Comparison of ENCODE assay signal across 26 cellular contexts in genomic region chr2:178238144-178238521, GRCh38. TPM values are rescaled to one million over a fixed set of nuclear protein-coding genes. Genes with fewer than 3 reads are reported as not detected.
DNase-seq lines count a peak whose midpoint lies in the region; ATAC-seq, FAIRE-seq and TF ChIP-seq lines count a peak whose summit lies in the region.
"Had no signal": no experiment of that assay in that cellular context is flagged by ENCODE, and none has a peak within 500 bp of the region (broad histone marks: within the 10 kb centered on the region; RNA-seq: fewer than 3 reads in every experiment).

No MANE protein-coding gene starts in this region.

- ATAC-seq in A549 (peak; percentile 49 to 69; a peak in 3 of 6 replicates), GM21381 (IDR thresholded peaks at IDR 0.05; ENCODE audit: unreplicated experiment) (no peak), pancreas (no peak), HG03025 (IDR thresholded peaks at IDR 0.05; ENCODE audit: low FRiP score, unreplicated experiment) (no peak)
- no peak for ATAC-seq in CD8-positive, alpha-beta T cell
- ATAC-seq: stimulated activated effector memory CD8-positive, alpha-beta T cell treated with anti-CD3 and anti-CD28 coated beads, Interleukin-12 subunit alpha, Interleukin-12 subunit beta, amount 100 ng/mL, for 72 hours had no signal

- H3K9me3 Mint-ChIP-seq in CD8-positive, alpha-beta T cell, result no peaks in the 10 kb centered on the region
- H3K9me3 Mint-ChIP-seq: brain; nephron progenitor cell; stimulated activated effector memory CD8-positive, alpha-beta T cell treated with anti-CD3 and anti-CD28 coated beads, Interleukin-12 subunit alpha, Interleukin-12 subunit beta, amount 100 ng/mL, for 72 hours had no signal

- no peaks in the 10 kb centered on the region for H3K27me3 ChIP-seq in pancreas
- H3K27me3 ChIP-seq in CD8-positive, alpha-beta T cell (ENCODE audit: insufficient read depth, low read length), result no peaks in the 10 kb centered on the region
- H3K27me3 ChIP-seq: dorsolateral prefrontal cortex, esophagus squamous epithelium had no signal

- no peak for TF ChIP-seq CTCF in A549 (IDR thresholded peaks at IDR 0.05)
- TF ChIP-seq CTCF in fibroblast of pulmonary artery (IDR thresholded peaks at IDR 0.05; ENCODE audit: low read length, missing control alignments), result no peak
- no peak for TF ChIP-seq CTCF in pancreas (IDR thresholded peaks at IDR 0.05)
- no peak for TF ChIP-seq CTCF in CD8-positive, alpha-beta T cell (IDR thresholded peaks at IDR 0.05)

- 34% methylated on average over 4 of the region's 4 CpGs for WGBS in A549 (ENCODE audit: missing lambda C conversion rate)
- 81 to 96% methylated on average over 4 of the region's 4 CpGs for whole genome bisulfite sequencing in pancreas, 2 donors

- H3K36me3 Mint-ChIP-seq in CD8-positive, alpha-beta T cell, result no peaks in the 10 kb centered on the region
- H3K36me3 Mint-ChIP-seq: activated naive CD8-positive, alpha-beta T cell; stimulated activated effector memory CD8-positive, alpha-beta T cell treated with anti-CD3 and anti-CD28 coated beads, Interleukin-12 subunit alpha, Interleukin-12 subunit beta, amount 100 ng/mL, for 72 hours had no signal

- POLR2A ChIA-PET in A549 (lab: Yijun Ruan, JAX), result no interaction called here
- POLR2A ChIA-PET in CD8-positive, alpha-beta T cell (lab: Charles Lee), result no interaction called here

- DNase-seq in A549 (ENCODE audit: low read depth in 1 of 2, low spot score in 1 of 2) (peak in 1 of 2 experiments; percentile 20), M059J (ENCODE audit: low read depth) (peak; percentile 31), amniotic epithelial cell (ENCODE audit: low read depth) (peak; percentile 70), fibroblast of pulmonary artery (ENCODE audit: low read depth) (peak; percentile 46), pancreas (no peak)
- DNase-seq in CD8-positive, alpha-beta T cell, result no peak
- DNase-seq: activated CD4-positive, CD25-positive, alpha-beta regulatory T cell; activated T-cell treated with anti-CD3 and anti-CD28 coated beads, Interleukin-2, amount 50 U/mL, for 48 hours; C1 segment of cervical spinal cord; DMS 273 treated with DMSO at 0.1 percent for 48 hours; dorsolateral prefrontal cortex; esophagus squamous epithelium; hippocampal formation; kidney glomerular epithelial cell; MM.1S; NCI-H1694 treated with DMSO at 0.1 percent for 48 hours; NCI-H2227 treated with DMSO at 0.1 percent for 48 hours; nephron progenitor cell; SHP77 treated with DMSO at 0.1 percent for 48 hours had no signal

- H3K27ac ChIP-seq in A549, result peak overlapping the region in 1 of 2 experiments; percentile 40; a peak in 2 of 6 replicates
- H3K27ac ChIP-seq in pancreas, result no peak overlapping the region
- no peak overlapping the region for H3K27ac ChIP-seq in CD8-positive, alpha-beta T cell (ENCODE audit: low read depth, low read length)
- H3K27ac ChIP-seq: dorsolateral prefrontal cortex, esophagus squamous epithelium, thoracic aorta had no signal

- TF ChIP-seq POLR2A in A549 (IDR thresholded peaks at IDR 0.05; ENCODE audit: low read length), result no peak

- FAIRE-seq in A549 (lab: Jason Lieb, UNC), result no peak
- no peak for FAIRE-seq in pancreas (lab: Jason Lieb, UNC)
- FAIRE-seq: A204.1 had no signal

- no peak overlapping the region for H3K27ac Mint-ChIP-seq in CD8-positive, alpha-beta T cell
- H3K27ac Mint-ChIP-seq: activated naive CD8-positive, alpha-beta T cell; brain; nephron progenitor cell; stimulated activated effector memory CD8-positive, alpha-beta T cell treated with anti-CD3 and anti-CD28 coated beads, Interleukin-12 subunit alpha, Interleukin-12 subunit beta, amount 100 ng/mL, for 72 hours had no signal

- H3K4me2 ChIP-seq in A549, result peak overlapping the region; percentile 32

- H3K4me1 Mint-ChIP-seq in CD8-positive, alpha-beta T cell (ENCODE audit: low read depth), result no peaks in the 10 kb centered on the region
- H3K4me1 Mint-ChIP-seq: stimulated activated effector memory CD8-positive, alpha-beta T cell treated with anti-CD3 and anti-CD28 coated beads, Interleukin-12 subunit alpha, Interleukin-12 subunit beta, amount 100 ng/mL, for 72 hours had no signal

- H3K36me3 ChIP-seq in pancreas, result no peaks in the 10 kb centered on the region
- H3K36me3 ChIP-seq in CD8-positive, alpha-beta T cell (ENCODE audit: insufficient read depth, low read length), result no peaks in the 10 kb centered on the region
- H3K36me3 ChIP-seq: esophagus squamous epithelium, thoracic aorta had no signal

- H3K4me3 Mint-ChIP-seq in CD8-positive, alpha-beta T cell, result no peak overlapping the region
- H3K4me3 Mint-ChIP-seq: activated naive CD8-positive, alpha-beta T cell; brain; nephron progenitor cell; stimulated activated effector memory CD8-positive, alpha-beta T cell treated with anti-CD3 and anti-CD28 coated beads, Interleukin-12 subunit alpha, Interleukin-12 subunit beta, amount 100 ng/mL, for 72 hours had no signal

- CTCF ChIA-PET in A549 (lab: Yijun Ruan, JAX), result no interaction called here
- CTCF ChIA-PET in CD8-positive, alpha-beta T cell (lab: Charles Lee), result no interaction called here

- H3K4me1 ChIP-seq in A549 (peaks cover 45% of the 10 kb centered on the region), pancreas (peaks cover 5 to 11% (median 10%) of the 10 kb centered on the region in 3 donors)
- H3K4me1 ChIP-seq in CD8-positive, alpha-beta T cell (ENCODE audit: insufficient read depth, low read length), result no peaks in the 10 kb centered on the region

- H3K9me3 ChIP-seq in A549, result no peaks in the 10 kb centered on the region
- no peaks in the 10 kb centered on the region for H3K9me3 ChIP-seq in pancreas
- no peaks in the 10 kb centered on the region for H3K9me3 ChIP-seq in CD8-positive, alpha-beta T cell (ENCODE audit: low read length)
- H3K9me3 ChIP-seq: esophagus squamous epithelium, thoracic aorta had no signal

- no peak overlapping the region for H3K4me3 ChIP-seq in A549
- H3K4me3 ChIP-seq in fibroblast of pulmonary artery (replicated peaks; ENCODE audit: low read depth, low read length), result no peak overlapping the region
- H3K4me3 ChIP-seq in pancreas, result no peak overlapping the region
- H3K4me3 ChIP-seq in CD8-positive, alpha-beta T cell (ENCODE audit: low read depth, low read length), result no peak overlapping the region
- H3K4me3 ChIP-seq: dorsolateral prefrontal cortex, esophagus squamous epithelium, thoracic aorta had no signal

- no peak for TF ChIP-seq RAD21 in A549 (conservative IDR thresholded peaks at IDR 0.05 in 1 of 2, IDR thresholded peaks at IDR 0.05 in 1 of 2)

- peaks cover 14% of the 10 kb centered on the region for H3K27me3 Mint-ChIP-seq in CD8-positive, alpha-beta T cell (ENCODE audit: low read depth)
- H3K27me3 Mint-ChIP-seq: brain had no signal

- no peak for TF ChIP-seq EP300 in A549 (IDR thresholded peaks at IDR 0.05)

- intact Hi-C loops in pancreas (cut with DNase I), result no loop called here
- intact Hi-C loops in CD8-positive, alpha-beta T cell (cut with DNase I, micrococcal nuclease), result no loop called here

TF ChIP-seq in A549, 52 proteins besides CTCF, POLR2A, EP300 and RAD21:
- TF ChIP-seq FOXS1 (CRISPR knock-in tag; IDR thresholded peaks at IDR 0.05) (no peak), ZFP36 (IDR thresholded peaks at IDR 0.05; ENCODE audit: borderline replicate concordance, partially characterized antibody) (no peak)

RNA-seq across cellular contexts. Expression of gene OSBPL6, which starts 43.8 kb away (rescaled TPM):
- polyA plus RNA-seq in A549 (2011; rRNA removed) (8.1 and 8.2 TPM in 2 replicates), A549 (2017; fragmentation: RNase III; extraction: RNeasy Plus Mini Kit Qiagen cat#74134 plus additional on column Dnase treatment) (2.9 to 3.5 TPM (median 3.0 TPM) in 3 replicates), pancreas (1 to 10 TPM in 1 of 2 donors, under 1 TPM in 1; 0.30 to 1.4 TPM)
- polyA plus RNA-seq in A549 (2012; cell fraction: cytosol; rRNA removed), result 2.8 and 3.0 TPM in 2 replicates
- 2.3 and 3.3 TPM in 2 replicates for polyA plus RNA-seq in A549 (2012; cell fraction: nucleus; rRNA removed)
- 4.8 and 5.7 TPM in 2 replicates for polyA minus RNA-seq in A549 (2011; rRNA and poly(A)+ RNA removed)
- 4.0 and 5.7 TPM in 2 replicates for total RNA-seq in M059J (2014; rRNA removed; shearing (Covaris generic))
- 1 to 10 TPM in 2 of 6 donors, under 1 TPM in 4; 0.58 to 1.2 (median 0.79) TPM for total RNA-seq in pancreas
- total RNA-seq in CD8-positive, alpha-beta T cell, result under 1 TPM in 1 of 2 experiments, not detected in 1; 0.11 TPM

Comparison
In these comparisons a context has a peak if more than half of its experiments do, and no peak if none do; other contexts are left out.
1. ATAC-seq: peak in A549 (2 of 2); none in GM21381 (single experiment), pancreas (0 of 4), HG03025 (single experiment) and CD8-positive, alpha-beta T cell (single experiment).
2. DNase-seq: peak in M059J (single experiment), amniotic epithelial cell (single experiment) and fibroblast of pulmonary artery (single experiment); none in pancreas (0 of 6) and CD8-positive, alpha-beta T cell (0 of 7).